In the genomic region with DNA sequence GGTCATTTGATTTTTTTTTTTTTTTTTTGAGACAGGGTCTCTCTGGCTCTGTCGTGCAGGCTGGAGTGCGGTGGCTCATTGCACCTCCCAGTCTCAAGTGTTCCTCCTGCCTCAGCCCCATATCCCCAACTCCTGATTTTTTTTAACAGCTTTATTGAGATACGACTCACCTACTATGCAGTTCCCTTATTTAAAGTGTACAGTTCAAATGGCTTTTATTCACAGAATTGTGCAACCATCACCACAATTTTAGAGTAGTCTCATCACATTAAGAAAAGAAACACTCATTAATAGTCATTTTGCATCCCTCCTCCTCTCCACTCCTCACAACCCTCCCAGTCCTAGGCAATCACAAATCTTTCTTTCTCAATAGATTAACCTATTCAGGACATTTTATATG, we compare ENCODE assay signal across 19 cellular contexts. TPM values are rescaled to one million over a fixed set of nuclear protein-coding genes. Genes with fewer than 3 reads are reported as not detected.
A peak's percentile ranks its signal among the peaks of the same experiment; 100 is the strongest.
DNase-seq lines count a peak whose midpoint lies in the region; ATAC-seq and TF ChIP-seq lines count a peak whose summit lies in the region.
"Had no signal": no experiment of that assay in that cellular context is flagged by ENCODE, and none has a peak within 500 bp of the region (broad histone marks: within the 10 kb centered on the region; RNA-seq: fewer than 3 reads in every experiment).

No MANE protein-coding gene starts in this region.

- peaks cover 36% of the 10 kb centered on the region for H3K36me3 Mint-ChIP-seq in activated CD4-positive, alpha-beta memory T cell treated with anti-CD3 and anti-CD28 coated beads for 36 hours
- peaks cover 34% of the 10 kb centered on the region for H3K36me3 Mint-ChIP-seq in activated CD4-positive, alpha-beta memory T cell treated with anti-CD3 and anti-CD28 coated beads, Interleukin-2, amount 10 ng/mL, durations not matched to agents 7 days and 5 days (ENCODE audit: low read depth)
- peaks cover 39% of the 10 kb centered on the region for H3K36me3 Mint-ChIP-seq in activated naive CD8-positive, alpha-beta T cell treated with anti-CD3 and anti-CD28 coated beads for 36 hours
- H3K36me3 Mint-ChIP-seq in nephron (ENCODE audit: low read depth) = peaks cover 10% of the 10 kb centered on the region

- peaks cover 18% of the 10 kb centered on the region for H3K4me1 Mint-ChIP-seq in activated CD4-positive, alpha-beta memory T cell treated with anti-CD3 and anti-CD28 coated beads for 36 hours (ENCODE audit: low read depth)
- peaks cover 21% of the 10 kb centered on the region for H3K4me1 Mint-ChIP-seq in activated CD4-positive, alpha-beta memory T cell treated with anti-CD3 and anti-CD28 coated beads, Interleukin-2, amount 10 ng/mL, durations not matched to agents 7 days and 5 days
- H3K4me1 Mint-ChIP-seq in activated naive CD8-positive, alpha-beta T cell treated with anti-CD3 and anti-CD28 coated beads for 36 hours = peaks cover 16% of the 10 kb centered on the region
- peaks cover 17% of the 10 kb centered on the region for H3K4me1 Mint-ChIP-seq in nephron

- POLR2A ChIA-PET in activated CD4-positive, alpha-beta memory T cell treated with anti-CD3 and anti-CD28 coated beads for 36 hours (lab: Charles Lee) = no interaction called here
- POLR2A ChIA-PET in activated CD4-positive, alpha-beta memory T cell treated with anti-CD3 and anti-CD28 coated beads, Interleukin-2, amount 10 ng/mL, durations not matched to agents 7 days and 5 days (lab: Charles Lee) = no interaction called here

- no peak for TF ChIP-seq CTCF in nephron (IDR thresholded peaks at IDR 0.05; ENCODE audit: unreplicated experiment in 3 of 3)

- intact Hi-C loops in activated CD4-positive, alpha-beta memory T cell treated with anti-CD3 and anti-CD28 coated beads for 36 hours (cut with micrococcal nuclease) = loop anchor here (5.0 to 10.0 kb wide), 2 partner anchors 352 to 1085 kb away; a partner anchor contains a TSS

- CTCF ChIA-PET in activated CD4-positive, alpha-beta memory T cell treated with anti-CD3 and anti-CD28 coated beads for 36 hours (lab: Charles Lee) = interaction anchor here (1.0 kb wide), 1 partner anchor 37 kb away, joined by 6 read pairs; no protein-coding TSS in a partner anchor
- CTCF ChIA-PET in activated CD4-positive, alpha-beta memory T cell treated with anti-CD3 and anti-CD28 coated beads, Interleukin-2, amount 10 ng/mL, durations not matched to agents 7 days and 5 days (lab: Charles Lee) = no interaction called here

- peaks cover 3% of the 10 kb centered on the region for H3K9me3 Mint-ChIP-seq in activated CD4-positive, alpha-beta memory T cell treated with anti-CD3 and anti-CD28 coated beads for 36 hours
- peaks cover 2% of the 10 kb centered on the region for H3K9me3 Mint-ChIP-seq in activated CD4-positive, alpha-beta memory T cell treated with anti-CD3 and anti-CD28 coated beads, Interleukin-2, amount 10 ng/mL, durations not matched to agents 7 days and 5 days
- peaks cover 4% of the 10 kb centered on the region for H3K9me3 Mint-ChIP-seq in activated naive CD8-positive, alpha-beta T cell treated with anti-CD3 and anti-CD28 coated beads for 36 hours
- H3K9me3 Mint-ChIP-seq in nephron = peaks cover 4% of the 10 kb centered on the region
- H3K9me3 Mint-ChIP-seq: activated T-helper 17 cell treated with anti-CD3 and anti-CD28 coated beads, Interleukin-2, amount 50 U/mL, for 72 hours had no signal

- H3K27me3 Mint-ChIP-seq in activated CD4-positive, alpha-beta memory T cell treated with anti-CD3 and anti-CD28 coated beads for 36 hours = peaks cover 3% of the 10 kb centered on the region
- peaks cover 6% of the 10 kb centered on the region for H3K27me3 Mint-ChIP-seq in activated CD4-positive, alpha-beta memory T cell treated with anti-CD3 and anti-CD28 coated beads, Interleukin-2, amount 10 ng/mL, durations not matched to agents 7 days and 5 days
- H3K27me3 Mint-ChIP-seq in activated naive CD8-positive, alpha-beta T cell treated with anti-CD3 and anti-CD28 coated beads for 36 hours = peaks cover 5% of the 10 kb centered on the region
- H3K27me3 Mint-ChIP-seq in nephron (ENCODE audit: low read depth) = no peaks in the 10 kb centered on the region
- H3K27me3 Mint-ChIP-seq: activated T-helper 17 cell treated with anti-CD3 and anti-CD28 coated beads, Interleukin-2, amount 50 U/mL, for 72 hours had no signal

- ATAC-seq in HG03175 (IDR thresholded peaks at IDR 0.05; ENCODE audit: unreplicated experiment) (no peak), HG03469 (IDR thresholded peaks at IDR 0.05; ENCODE audit: unreplicated experiment) (no peak)
- ATAC-seq: activated T-helper 17 cell treated with anti-CD3 and anti-CD28 coated beads, Interleukin-2, amount 50 U/mL, for 72 hours; right cardiac atrium; stimulated activated naive CD8-positive, alpha-beta T cell treated with anti-CD3 and anti-CD28 coated beads, Interleukin-15, Interleukin-2, amounts not matched to agents 100 U/mL and 50 U/mL, for 24 hours; upper lobe of right lung had no signal

- H3K4me3 Mint-ChIP-seq in activated CD4-positive, alpha-beta memory T cell treated with anti-CD3 and anti-CD28 coated beads for 36 hours = no peak overlapping the region
- H3K4me3 Mint-ChIP-seq in activated CD4-positive, alpha-beta memory T cell treated with anti-CD3 and anti-CD28 coated beads, Interleukin-2, amount 10 ng/mL, durations not matched to agents 7 days and 5 days = no peak overlapping the region
- no peak overlapping the region for H3K4me3 Mint-ChIP-seq in activated naive CD8-positive, alpha-beta T cell treated with anti-CD3 and anti-CD28 coated beads for 36 hours
- H3K4me3 Mint-ChIP-seq in nephron = peak overlapping the region; percentile 43 to 74 (median 46)
- H3K4me3 Mint-ChIP-seq: activated T-helper 17 cell treated with anti-CD3 and anti-CD28 coated beads, Interleukin-2, amount 50 U/mL, for 72 hours; endodermal cell had no signal

- H3K27ac Mint-ChIP-seq in activated CD4-positive, alpha-beta memory T cell treated with anti-CD3 and anti-CD28 coated beads for 36 hours = peak overlapping the region; percentile 43
- no peak overlapping the region for H3K27ac Mint-ChIP-seq in activated CD4-positive, alpha-beta memory T cell treated with anti-CD3 and anti-CD28 coated beads, Interleukin-2, amount 10 ng/mL, durations not matched to agents 7 days and 5 days
- peak overlapping the region; percentile 17 for H3K27ac Mint-ChIP-seq in activated naive CD8-positive, alpha-beta T cell treated with anti-CD3 and anti-CD28 coated beads for 36 hours
- H3K27ac Mint-ChIP-seq in nephron = peak overlapping the region; percentile 15 to 49 (median 28)
- H3K27ac Mint-ChIP-seq: activated T-helper 17 cell treated with anti-CD3 and anti-CD28 coated beads, Interleukin-2, amount 50 U/mL, for 72 hours; endodermal cell had no signal

- DNase-seq in activated CD4-positive, alpha-beta memory T cell treated with anti-CD3 and anti-CD28 coated beads for 36 hours = no peak
- no peak for DNase-seq in activated CD4-positive, alpha-beta memory T cell treated with anti-CD3 and anti-CD28 coated beads, Interleukin-2, amount 10 ng/mL, durations not matched to agents 7 days and 5 days
- DNase-seq in Kasumi-1 (lab: John Stamatoyannopoulos, UW) (peak; percentile 23 to 31), NCI-H2081 (lab: John Stamatoyannopoulos, UW) (no peak)
- DNase-seq in activated naive CD8-positive, alpha-beta T cell treated with anti-CD3 and anti-CD28 coated beads for 36 hours = no peak
- DNase-seq: activated CD4-positive, alpha-beta T cell treated with anti-CD3 and anti-CD28 coated beads, Interleukin-2, amount 50 U/mL, for 1 hour; anterior cingulate cortex; kidney glomerular epithelial cell; NCI-H1694 treated with DMSO at 0.1 percent for 48 hours; NCI-H446 treated with DMSO at 0.1 percent for 48 hours; OCI-M1; stimulated activated naive CD8-positive, alpha-beta T cell treated with anti-CD3 and anti-CD28 coated beads, Interleukin-15, Interleukin-2, amounts not matched to agents 100 U/mL and 50 U/mL, for 24 hours; upper lobe of right lung had no signal

RNA-seq across cellular contexts. Expression of a gene that starts 1.9 kb away (rescaled TPM):
- total RNA-seq in activated CD4-positive, alpha-beta memory T cell treated with anti-CD3 and anti-CD28 coated beads for 36 hours = 100 to 1,000 TPM; 184 to 187 TPM
- total RNA-seq in activated CD4-positive, alpha-beta memory T cell treated with anti-CD3 and anti-CD28 coated beads, Interleukin-2, amount 10 ng/mL, durations not matched to agents 7 days and 5 days = 100 to 1,000 TPM; 194 to 195 TPM
- total RNA-seq in activated naive CD8-positive, alpha-beta T cell treated with anti-CD3 and anti-CD28 coated beads for 36 hours = 100 to 1,000 TPM; 289 to 291 TPM

Comparison
In these comparisons a context has a peak if more than half of its experiments do, and no peak if none do; other contexts are left out.
1. DNase-seq: peak in Kasumi-1 (2 of 2); none in activated CD4-positive, alpha-beta memory T cell treated with anti-CD3 and anti-CD28 coated beads for 36 hours (single experiment), activated CD4-positive, alpha-beta memory T cell treated with anti-CD3 and anti-CD28 coated beads, Interleukin-2, amount 10 ng/mL, durations not matched to agents 7 days and 5 days (single experiment), activated naive CD8-positive, alpha-beta T cell treated with anti-CD3 and anti-CD28 coated beads for 36 hours (single experiment) and NCI-H2081 (0 of 2).
2. H3K4me3 Mint-ChIP-seq: peak in nephron (3 of 3); none in activated CD4-positive, alpha-beta memory T cell treated with anti-CD3 and anti-CD28 coated beads for 36 hours (single experiment), activated CD4-positive, alpha-beta memory T cell treated with anti-CD3 and anti-CD28 coated beads, Interleukin-2, amount 10 ng/mL, durations not matched to agents 7 days and 5 days (single experiment) and activated naive CD8-positive, alpha-beta T cell treated with anti-CD3 and anti-CD28 coated beads for 36 hours (single experiment).